ENCODE assay signal across 21 cellular contexts in genomic region chr17:57519800-57520199, GRCh38.
DNase-seq lines count a peak whose midpoint lies in the region; ATAC-seq, FAIRE-seq and TF ChIP-seq lines count a peak whose summit lies in the region.
"Had no signal": no experiment of that assay in that cellular context is flagged by ENCODE, and none has a peak within 500 bp of the region (broad histone marks: within the 10 kb centered on the region; RNA-seq: fewer than 3 reads in every experiment).

No MANE protein-coding gene starts in this region.

- no peak for FAIRE-seq in A549 (lab: Jason Lieb, UNC)
- FAIRE-seq: GM18507 had no signal

- H3K4me1 Mint-ChIP-seq in nephron = peaks cover 65% of the 10 kb centered on the region
- peaks cover 12% of the 10 kb centered on the region for H3K4me1 Mint-ChIP-seq in activated CD4-positive, alpha-beta memory T cell treated with anti-CD3 and anti-CD28 coated beads for 36 hours (ENCODE audit: low read depth)

- no peak for TF ChIP-seq POLR2A in A549 (IDR thresholded peaks at IDR 0.05; ENCODE audit: low read length)
- TF ChIP-seq POLR2A in stomach (IDR thresholded peaks at IDR 0.05) = no peak

- DNase-seq in A549 (ENCODE audit: low read depth in 1 of 2, low spot score in 1 of 2) (no peak), caudate nucleus (lab: John Stamatoyannopoulos, UW) (no peak), stomach (no peak)
- no peak for DNase-seq in activated CD4-positive, alpha-beta memory T cell treated with anti-CD3 and anti-CD28 coated beads for 36 hours
- DNase-seq: CD4-positive, alpha-beta T cell; effector memory CD8-positive, alpha-beta T cell; KG1; naive thymus-derived CD8-positive, alpha-beta T cell; NCI-H1417 treated with DMSO at 0.1 percent for 48 hours; NCI-H2227 treated with DMSO at 0.1 percent for 48 hours; stimulated activated naive B cell treated with anti-CD40 and anti-IgM and Interleukin-4, amounts not matched to agents 10 μg/mL and 1 μg/mL and 100 μg/mL, for 72 hours; T-helper 2 cell had no signal

- peak overlapping the region; percentile 52 to 92 (median 79) for H3K27ac Mint-ChIP-seq in nephron
- no peak overlapping the region for H3K27ac Mint-ChIP-seq in activated CD4-positive, alpha-beta memory T cell treated with anti-CD3 and anti-CD28 coated beads for 36 hours
- H3K27ac Mint-ChIP-seq: activated naive CD4-positive, alpha-beta T cell treated with anti-CD3 and anti-CD28 coated beads, Interleukin-2, amount 50 U/mL, for 24 hours; activated T-helper 2 cell treated with anti-CD3 and anti-CD28 coated beads, Interferon-gamma antibody, Interleukin-2, Interleukin-4, amounts not matched to agents 10 μg/mL and 5 μg/mL and 100 μg/mL, durations not matched to agents 14 hours and 24 hours and 36 hours; CD4-positive, alpha-beta T cell; stimulated activated naive B cell treated with anti-CD40 and anti-IgM and Interleukin-4, amounts not matched to agents 10 μg/mL and 1 μg/mL and 100 μg/mL, for 72 hours had no signal

- H3K27me3 Mint-ChIP-seq in nephron (ENCODE audit: low read depth) = peaks cover 33% of the 10 kb centered on the region
- no peaks in the 10 kb centered on the region for H3K27me3 Mint-ChIP-seq in activated CD4-positive, alpha-beta memory T cell treated with anti-CD3 and anti-CD28 coated beads for 36 hours
- H3K27me3 Mint-ChIP-seq: activated naive CD4-positive, alpha-beta T cell treated with anti-CD3 and anti-CD28 coated beads, Interleukin-2, amount 50 U/mL, for 24 hours; CD4-positive, alpha-beta T cell; effector memory CD8-positive, alpha-beta T cell; naive thymus-derived CD8-positive, alpha-beta T cell; stimulated activated naive B cell treated with anti-CD40 and anti-IgM and Interleukin-4, amounts not matched to agents 10 μg/mL and 1 μg/mL and 100 μg/mL, for 72 hours had no signal

- CTCF ChIA-PET in A549 (lab: Yijun Ruan, JAX) = interaction anchor here (0.6 to 3.1 kb wide), 6 partner anchors 8 to 597 kb away, joined by 3 to 16 read pairs (median 4); no protein-coding TSS in a partner anchor
- CTCF ChIA-PET in activated CD4-positive, alpha-beta memory T cell treated with anti-CD3 and anti-CD28 coated beads for 36 hours (lab: Charles Lee) = no interaction called here

- H3K4me3 ChIP-seq in A549 (no peak overlapping the region), HUES6 (ENCODE audit: low read depth, low read length) (no peak overlapping the region), stomach (no peak overlapping the region)
- H3K4me3 ChIP-seq: breast epithelium, vagina had no signal

- ATAC-seq in A549 = no peak
- no peak for ATAC-seq in HG02798 (IDR thresholded peaks at IDR 0.05; ENCODE audit: poor library complexity, unreplicated experiment)
- ATAC-seq in HG03159 (IDR thresholded peaks at IDR 0.05; ENCODE audit: unreplicated experiment) = no peak
- ATAC-seq: effector memory CD8-positive, alpha-beta T cell; naive thymus-derived CD8-positive, alpha-beta T cell; stimulated activated naive B cell treated with anti-CD40 and anti-IgM and Interleukin-4, amounts not matched to agents 10 μg/mL and 1 μg/mL and 100 μg/mL, for 72 hours had no signal

- no peaks in the 10 kb centered on the region for H3K27me3 ChIP-seq in HUES6 (ENCODE audit: control insufficient read depth, insufficient read depth, low read length)
- H3K27me3 ChIP-seq in stomach = no peaks in the 10 kb centered on the region
- H3K27me3 ChIP-seq: breast epithelium, vagina had no signal

- peaks cover 3% of the 10 kb centered on the region; the same call in 1 of the 3 replicates for H3K9me3 ChIP-seq in A549
- H3K9me3 ChIP-seq in HUES6 (ENCODE audit: control insufficient read depth, insufficient read depth, low read depth, low read length) = no peaks in the 10 kb centered on the region
- H3K9me3 ChIP-seq in stomach = no peaks in the 10 kb centered on the region
- H3K9me3 ChIP-seq: breast epithelium, vagina had no signal

- POLR2A ChIA-PET in A549 (lab: Yijun Ruan, JAX) = no interaction called here
- POLR2A ChIA-PET in activated CD4-positive, alpha-beta memory T cell treated with anti-CD3 and anti-CD28 coated beads for 36 hours (lab: Charles Lee) = no interaction called here

- peak overlapping the region; percentile 63; the same call in 1 of the 3 replicates for H3K4me2 ChIP-seq in A549

- no peak overlapping the region for H3K4me3 Mint-ChIP-seq in nephron
- H3K4me3 Mint-ChIP-seq in activated CD4-positive, alpha-beta memory T cell treated with anti-CD3 and anti-CD28 coated beads for 36 hours = no peak overlapping the region
- H3K4me3 Mint-ChIP-seq: activated naive CD4-positive, alpha-beta T cell treated with anti-CD3 and anti-CD28 coated beads, Interleukin-2, amount 50 U/mL, for 24 hours; CD4-positive, alpha-beta T cell; effector memory CD8-positive, alpha-beta T cell; naive thymus-derived CD8-positive, alpha-beta T cell; stimulated activated naive B cell treated with anti-CD40 and anti-IgM and Interleukin-4, amounts not matched to agents 10 μg/mL and 1 μg/mL and 100 μg/mL, for 72 hours had no signal

- H3K36me3 Mint-ChIP-seq in nephron (ENCODE audit: low read depth) = peaks cover 3% of the 10 kb centered on the region
- no peaks in the 10 kb centered on the region for H3K36me3 Mint-ChIP-seq in activated CD4-positive, alpha-beta memory T cell treated with anti-CD3 and anti-CD28 coated beads for 36 hours
- H3K36me3 Mint-ChIP-seq: activated naive CD4-positive, alpha-beta T cell treated with anti-CD3 and anti-CD28 coated beads, Interleukin-2, amount 50 U/mL, for 24 hours had no signal

- no peak for TF ChIP-seq RAD21 in A549 (conservative IDR thresholded peaks at IDR 0.05 in 1 of 2, IDR thresholded peaks at IDR 0.05 in 1 of 2)

- H3K36me3 ChIP-seq in HUES6 (ENCODE audit: control insufficient read depth, insufficient read depth, low read length) = no peaks in the 10 kb centered on the region
- no peaks in the 10 kb centered on the region for H3K36me3 ChIP-seq in stomach
- H3K36me3 ChIP-seq: breast epithelium, vagina had no signal

- TF ChIP-seq CTCF in A549 (IDR thresholded peaks at IDR 0.05) (no peak), nephron (IDR thresholded peaks at IDR 0.05; ENCODE audit: unreplicated experiment in 3 of 3) (no peak), stomach (IDR thresholded peaks at IDR 0.05) (no peak)

- TF ChIP-seq EP300 in A549 (IDR thresholded peaks at IDR 0.05) = no peak
- no peak for TF ChIP-seq EP300 in stomach (IDR thresholded peaks at IDR 0.05)

- no peaks in the 10 kb centered on the region for H3K9me3 Mint-ChIP-seq in nephron
- H3K9me3 Mint-ChIP-seq in activated CD4-positive, alpha-beta memory T cell treated with anti-CD3 and anti-CD28 coated beads for 36 hours = no peaks in the 10 kb centered on the region
- H3K9me3 Mint-ChIP-seq: activated naive CD4-positive, alpha-beta T cell treated with anti-CD3 and anti-CD28 coated beads, Interleukin-2, amount 50 U/mL, for 24 hours; activated T-helper 2 cell treated with anti-CD3 and anti-CD28 coated beads, Interferon-gamma antibody, Interleukin-2, Interleukin-4, amounts not matched to agents 10 μg/mL and 5 μg/mL and 100 μg/mL, durations not matched to agents 14 hours and 24 hours and 36 hours; CD4-positive, alpha-beta T cell; effector memory CD8-positive, alpha-beta T cell; naive thymus-derived CD8-positive, alpha-beta T cell; stimulated activated naive B cell treated with anti-CD40 and anti-IgM and Interleukin-4, amounts not matched to agents 10 μg/mL and 1 μg/mL and 100 μg/mL, for 72 hours had no signal

- H3K9ac ChIP-seq in HUES6 (ENCODE audit: low read length) = peak overlapping the region; percentile 45

- H3K4me1 ChIP-seq in A549 (peaks cover 84% of the 10 kb centered on the region), HUES6 (ENCODE audit: control insufficient read depth, insufficient read depth, low read length) (peaks cover 47% of the 10 kb centered on the region), stomach (peaks cover 4 to 28% (median 16%) of the 10 kb centered on the region in 4 donors)
- H3K4me1 ChIP-seq: breast epithelium had no signal

- intact Hi-C loops in activated CD4-positive, alpha-beta memory T cell treated with anti-CD3 and anti-CD28 coated beads for 36 hours (cut with micrococcal nuclease) = no loop called here
- intact Hi-C loops in stomach (cut with DNase I; ENCODE audit: low total_unique reads) = no loop called here

- WGBS in A549 (ENCODE audit: missing lambda C conversion rate) = 96% methylated on average over 7 of the region's 7 CpGs
- WGBS in stomach, 5 donors = 98 to 100% (median 98%) methylated on average over 7 of the region's 7 CpGs

- H3K27ac ChIP-seq in A549 (peak overlapping the region; percentile 67 to 80), HUES6 (ENCODE audit: low read depth, low read length) (peak overlapping the region; percentile 59; the same call in 1 of the 2 replicates), caudate nucleus (ENCODE audit: low read depth, low read length) (peak overlapping the region; percentile 74), stomach (no peak overlapping the region)
- H3K27ac ChIP-seq: breast epithelium, vagina had no signal

TF ChIP-seq in A549, 52 proteins besides CTCF, POLR2A, EP300 and RAD21:
- no peak for TF ChIP-seq ZFP36 (IDR thresholded peaks at IDR 0.05; ENCODE audit: borderline replicate concordance, partially characterized antibody)
- no peak for TF ChIP-seq RARB (CRISPR knock-in tag; IDR thresholded peaks at IDR 0.05)
- no peak for TF ChIP-seq RFX5 (IDR thresholded peaks at IDR 0.05)
- no peak for TF ChIP-seq HEYL (CRISPR knock-in tag; IDR thresholded peaks at IDR 0.05)
- no peak for TF ChIP-seq ZSCAN20 (CRISPR knock-in tag; IDR thresholded peaks at IDR 0.05)
- no peak for TF ChIP-seq KDM5A (IDR thresholded peaks at IDR 0.05)
- TF ChIP-seq CBX2 (IDR thresholded peaks at IDR 0.05; ENCODE audit: borderline replicate concordance, low read depth) = no peak

Comparison
In these comparisons a context has a peak if more than half of its experiments do, and no peak if none do; other contexts are left out.
1. H3K27ac ChIP-seq: peak in A549 (2 of 2), HUES6 (single experiment) and caudate nucleus (single experiment); none in stomach (0 of 5).